31 cellular contexts compared by ENCODE assay signal in the genomic region with DNA sequence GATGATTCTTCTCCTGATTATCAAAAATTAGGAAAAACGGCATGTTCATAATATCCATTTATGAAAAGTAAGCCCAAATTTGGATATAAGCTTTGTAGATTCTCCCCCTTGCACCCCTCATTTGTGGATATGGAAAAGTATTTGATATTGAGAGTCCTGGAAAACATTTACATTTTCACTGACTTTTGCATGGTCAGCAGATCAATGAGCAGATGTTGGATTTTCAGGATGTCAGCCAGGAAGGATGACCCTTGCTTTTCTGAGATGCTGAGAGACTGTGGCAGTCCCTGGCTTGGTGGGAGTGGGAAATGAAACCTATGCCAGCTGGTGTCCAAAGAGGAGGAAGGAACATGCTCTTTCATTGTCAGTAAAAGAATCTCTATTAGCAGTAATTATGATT.
"Had no signal": no experiment of that assay in that cellular context is flagged by ENCODE, and none has a peak within 500 bp of the region (broad histone marks: within the 10 kb centered on the region; RNA-seq: fewer than 3 reads in every experiment).

No MANE protein-coding gene starts in this region.

- ATAC-seq: activated CD4-positive, alpha-beta T cell treated with anti-CD3 and anti-CD28 coated beads for 36 hours; activated CD4-positive, CD25-positive, alpha-beta regulatory T cell treated with anti-CD3 and anti-CD28 coated beads, Interleukin-2, amount 50 U/mL, for 24 hours; activated CD8-positive, alpha-beta memory T cell treated with anti-CD3 and anti-CD28 coated beads, Interleukin-2, amount 10 ng/mL, durations not matched to agents 7 days and 5 days; activated CD8-positive, alpha-beta T cell treated with anti-CD3 and anti-CD28 coated beads, Interleukin-2, amount 10 ng/mL, durations not matched to agents 7 days and 5 days; activated naive CD8-positive, alpha-beta T cell treated with anti-CD3 and anti-CD28 coated beads, Interleukin-2, amount 50 U/mL, for 24 hours; WTC11 had no signal

- H3K9me3 ChIP-seq: ascending aorta had no signal

- H3K27me3 ChIP-seq: ascending aorta, cardiac muscle cell had no signal

- DNase-seq: activated CD4-positive, alpha-beta memory T cell treated with anti-CD3 and anti-CD28 coated beads, Interleukin-2, amount 10 ng/mL, durations not matched to agents 7 days and 5 days; activated CD4-positive, alpha-beta T cell treated with anti-CD3 and anti-CD28 coated beads for 1 hour; activated CD4-positive, alpha-beta T cell treated with anti-CD3 and anti-CD28 coated beads for 36 hours; activated CD4-positive, alpha-beta T cell treated with anti-CD3 and anti-CD28 coated beads for 48 hours; activated CD4-positive, alpha-beta T cell treated with anti-CD3 and anti-CD28 coated beads, Interleukin-2, amount 10 ng/mL, durations not matched to agents 7 days and 5 days; activated CD4-positive, alpha-beta T cell treated with anti-CD3 and anti-CD28 coated beads, Interleukin-2, amount 50 U/mL, for 48 hours; activated CD4-positive, CD25-positive, alpha-beta regulatory T cell; activated CD8-positive, alpha-beta memory T cell treated with anti-CD3 and anti-CD28 coated beads for 24 hours; activated CD8-positive, alpha-beta memory T cell treated with anti-CD3 and anti-CD28 coated beads, Interleukin-2, amount 10 ng/mL, durations not matched to agents 7 days and 5 days; activated CD8-positive, alpha-beta memory T cell treated with anti-CD3 and anti-CD28 coated beads, Interleukin-2, amount 50 U/mL, for 48 hours; activated CD8-positive, alpha-beta T cell treated with anti-CD3 and anti-CD28 coated beads, Interleukin-2, amount 10 ng/mL, durations not matched to agents 7 days and 5 days; activated effector memory CD4-positive, alpha-beta T cell treated with Interleukin-2 at 50 U/mL for 16 hours; activated gamma-delta T cell; activated naive CD4-positive, alpha-beta T cell treated with anti-CD3 and anti-CD28 coated beads, Interleukin-2, amount 10 ng/mL, durations not matched to agents 7 days and 5 days; activated naive CD4-positive, alpha-beta T cell treated with Interleukin-2 at 50 U/mL for 16 hours; activated naive CD8-positive, alpha-beta T cell treated with anti-CD3 and anti-CD28 coated beads, Interleukin-2, amount 10 ng/mL, durations not matched to agents 7 days and 5 days; activated naive CD8-positive, alpha-beta T cell treated with anti-CD3 and anti-CD28 coated beads, Interleukin-2, amount 50 U/mL, for 24 hours; activated T-cell treated with anti-CD3 and anti-CD28 coated beads, Interleukin-2, amount 50 U/mL, for 24 hours; activated T-cell treated with anti-CD3 and anti-CD28 coated beads, Interleukin-2, amount 50 U/mL, for 48 hours; amygdala; anterior cingulate cortex; caudate nucleus; cerebellar nuclear complex; T-helper 2 cell; T-helper 9 cell; WERI-Rb-1 had no signal

- FAIRE-seq: bronchial epithelial cell had no signal

- H3K4me1 ChIP-seq: ascending aorta had no signal

- H3K27ac ChIP-seq: ascending aorta, WERI-Rb-1 had no signal

- H3K4me3 ChIP-seq: ascending aorta, cardiac muscle cell had no signal

- H3K36me3 ChIP-seq: ascending aorta, cardiac muscle cell, WERI-Rb-1 had no signal
